In genomic region chr10:112988839-112989406, GRCh38 we compare ENCODE assay signal across 22 cellular contexts. TPM values are rescaled to one million over a fixed set of nuclear protein-coding genes. Genes with fewer than 3 reads are reported as not detected.
DNase-seq lines count a peak whose midpoint lies in the region; ATAC-seq lines count a peak whose summit lies in the region.
"Had no signal": no experiment of that assay in that cellular context is flagged by ENCODE, and none has a peak within 500 bp of the region (broad histone marks: within the 10 kb centered on the region; RNA-seq: fewer than 3 reads in every experiment).

No MANE protein-coding gene starts in this region.

- 0 out of 2 replicates have a peak overlapping the region, but pooled peaks have one; percentile 8 for H3K4me2 ChIP-seq in BLaER1

- H3K9ac ChIP-seq in BLaER1, result no peak overlapping the region

- H3K4me1 ChIP-seq in BLaER1, result peaks cover 43% of the 10 kb centered on the region

- peaks cover 98% of the 10 kb centered on the region for H4K20me1 ChIP-seq in BLaER1

- no peaks in the 10 kb centered on the region for H3K27me3 ChIP-seq in BLaER1
- H3K27me3 ChIP-seq: heart right ventricle, SJCRH30, vagina had no signal

- DNase-seq in NAMALWA (ENCODE audit: low spot score) (peak; percentile 16), dermis blood vessel endothelial cell (peak; percentile 53), lung microvascular endothelial cell (ENCODE audit: low read depth in 2 of 2) (peak; percentile 46 to 68)
- DNase-seq: activated naive CD4-positive, alpha-beta T cell; CD4-positive, CD25-positive, alpha-beta regulatory T cell; DMS 273 treated with DMSO at 0.1 percent for 48 hours; endodermal cell; heart right ventricle; naive thymus-derived CD8-positive, alpha-beta T cell; NCI-H2107; NCI-H526 treated with DMSO at 0.1 percent for 48 hours; SJCRH30; stimulated activated CD4-positive, alpha-beta T cell treated with anti-CD3 and anti-CD28 coated beads, Interleukin-4, amount 100 ng/mL, for 1 hour; substantia nigra had no signal

- H3K27ac ChIP-seq in BLaER1, result no peak overlapping the region
- H3K27ac ChIP-seq: heart right ventricle, SJCRH30, vagina, VCaP had no signal

- no peak overlapping the region for H3K4me3 ChIP-seq in BLaER1
- H3K4me3 ChIP-seq: heart right ventricle, SJCRH30, skin epidermis, vagina had no signal

- peaks cover 57% of the 10 kb centered on the region for H3K36me3 ChIP-seq in BLaER1
- H3K36me3 ChIP-seq: heart right ventricle, vagina had no signal

- H3K9me3 ChIP-seq in BLaER1, result no peaks in the 10 kb centered on the region
- H3K9me3 ChIP-seq: heart right ventricle, SJCRH30, vagina had no signal

- no peak for ATAC-seq in GM18502 (IDR thresholded peaks at IDR 0.05; ENCODE audit: poor library complexity, unreplicated experiment)
- no peak for ATAC-seq in HG03095 (IDR thresholded peaks at IDR 0.05; ENCODE audit: unreplicated experiment)
- no peak for ATAC-seq in GM18873 (IDR thresholded peaks at IDR 0.05; ENCODE audit: low FRiP score, unreplicated experiment)
- no peak for ATAC-seq in GM19324 (IDR thresholded peaks at IDR 0.05; ENCODE audit: low FRiP score, unreplicated experiment)
- ATAC-seq: naive thymus-derived CD8-positive, alpha-beta T cell had no signal

RNA-seq across cellular contexts. Expression of gene TCF7L2, which starts 38.9 kb away (rescaled TPM):
- total RNA-seq in dermis blood vessel endothelial cell (2.9 and 3.8 TPM in 2 replicates), lung microvascular endothelial cell (1.3 and 1.8 TPM in 2 replicates)
